Comparison of ENCODE assay signal across 1 cellular context in the genomic region with DNA sequence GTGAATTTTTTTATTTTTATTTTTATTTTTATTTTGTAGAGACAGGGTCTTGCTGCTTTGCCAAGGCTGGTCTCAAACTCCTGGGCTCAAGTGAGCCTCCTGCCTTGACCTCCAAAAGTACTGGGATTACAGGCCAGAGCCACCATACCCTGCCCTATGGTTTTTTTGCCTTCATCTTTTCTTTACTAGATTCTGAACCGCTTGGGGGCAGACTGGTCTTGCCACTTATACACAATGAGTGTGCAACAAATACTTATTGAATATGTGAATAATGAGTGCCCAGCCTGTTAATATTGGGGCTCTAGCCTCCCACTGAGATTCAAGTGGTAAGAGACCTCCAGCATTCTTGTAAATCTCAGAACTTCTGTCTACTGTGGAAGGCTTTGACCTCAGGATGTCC.
TF ChIP-seq lines count a peak whose summit lies in the region.

No MANE protein-coding gene starts in this region.

TF ChIP-seq in K562, 482 proteins besides CTCF, POLR2A, EP300 and RAD21:
- TF ChIP-seq NFE2 (IDR thresholded peaks at IDR 0.05; ENCODE audit: low read depth) (peak; percentile 40; the same call in 1 of the 2 replicates), ZNF778 (CRISPR knock-in tag; IDR thresholded peaks at IDR 0.05) (no peak)
- TF ChIP-seq, protein P1, sequence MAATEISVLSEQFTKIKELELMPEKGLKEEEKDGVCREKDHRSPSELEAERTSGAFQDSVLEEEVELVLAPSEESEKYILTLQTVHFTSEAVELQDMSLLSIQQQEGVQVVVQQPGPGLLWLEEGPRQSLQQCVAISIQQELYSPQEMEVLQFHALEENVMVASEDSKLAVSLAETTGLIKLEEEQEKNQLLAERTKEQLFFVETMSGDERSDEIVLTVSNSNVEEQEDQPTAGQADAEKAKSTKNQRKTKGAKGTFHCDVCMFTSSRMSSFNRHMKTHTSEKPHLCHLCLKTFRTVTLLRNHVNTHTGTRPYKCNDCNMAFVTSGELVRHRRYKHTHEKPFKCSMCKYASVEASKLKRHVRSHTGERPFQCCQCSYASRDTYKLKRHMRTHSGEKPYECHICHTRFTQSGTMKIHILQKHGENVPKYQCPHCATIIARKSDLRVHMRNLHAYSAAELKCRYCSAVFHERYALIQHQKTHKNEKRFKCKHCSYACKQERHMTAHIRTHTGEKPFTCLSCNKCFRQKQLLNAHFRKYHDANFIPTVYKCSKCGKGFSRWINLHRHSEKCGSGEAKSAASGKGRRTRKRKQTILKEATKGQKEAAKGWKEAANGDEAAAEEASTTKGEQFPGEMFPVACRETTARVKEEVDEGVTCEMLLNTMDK (IDR thresholded peaks at IDR 0.05; ENCODE audit: borderline replicate concordance, insufficient read depth, low read depth, low read length, poor library complexity, severe bottlenecking) = peak; percentile 30
